Comparison of ENCODE assay signal across 1 cellular context in the genomic region with DNA sequence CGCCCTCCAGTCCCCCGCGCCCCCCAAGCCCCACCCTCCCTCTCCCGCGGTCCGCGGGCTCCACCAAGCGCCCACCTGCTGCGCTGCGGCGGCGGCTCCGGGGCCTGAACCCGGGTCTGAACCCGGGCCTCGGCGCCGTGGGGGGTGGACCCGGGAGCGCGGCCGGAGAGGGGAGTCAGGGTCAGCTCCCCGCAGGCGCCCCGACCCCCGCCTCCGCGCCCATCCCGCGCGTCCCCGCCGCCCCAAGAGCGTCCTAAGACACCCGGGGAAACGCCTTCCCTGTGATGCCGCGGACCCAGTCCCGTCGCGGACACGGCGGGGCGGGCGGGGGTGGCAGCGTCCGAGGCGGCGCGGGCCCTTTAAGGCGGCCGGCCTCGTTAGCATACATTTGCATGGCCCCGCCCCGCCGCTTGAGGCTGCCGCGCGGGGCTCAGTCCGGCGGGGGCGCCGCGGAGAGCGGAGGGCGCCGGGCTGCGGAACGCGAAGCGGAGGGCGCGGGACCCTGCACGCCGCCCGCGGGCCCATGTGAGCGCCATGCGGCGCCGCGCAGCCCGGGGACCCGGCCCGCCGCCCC.
TF ChIP-seq lines count a peak whose summit lies in the region.

A gene (plus strand): TSS at position 433 of the 574 bp plus-strand sequence. CDS start 102 bp downstream, at position 535.

TF ChIP-seq in K562, 482 proteins besides CTCF, POLR2A, EP300 and RAD21 (continued from another document and continues in another):
- TF ChIP-seq, protein P1, sequence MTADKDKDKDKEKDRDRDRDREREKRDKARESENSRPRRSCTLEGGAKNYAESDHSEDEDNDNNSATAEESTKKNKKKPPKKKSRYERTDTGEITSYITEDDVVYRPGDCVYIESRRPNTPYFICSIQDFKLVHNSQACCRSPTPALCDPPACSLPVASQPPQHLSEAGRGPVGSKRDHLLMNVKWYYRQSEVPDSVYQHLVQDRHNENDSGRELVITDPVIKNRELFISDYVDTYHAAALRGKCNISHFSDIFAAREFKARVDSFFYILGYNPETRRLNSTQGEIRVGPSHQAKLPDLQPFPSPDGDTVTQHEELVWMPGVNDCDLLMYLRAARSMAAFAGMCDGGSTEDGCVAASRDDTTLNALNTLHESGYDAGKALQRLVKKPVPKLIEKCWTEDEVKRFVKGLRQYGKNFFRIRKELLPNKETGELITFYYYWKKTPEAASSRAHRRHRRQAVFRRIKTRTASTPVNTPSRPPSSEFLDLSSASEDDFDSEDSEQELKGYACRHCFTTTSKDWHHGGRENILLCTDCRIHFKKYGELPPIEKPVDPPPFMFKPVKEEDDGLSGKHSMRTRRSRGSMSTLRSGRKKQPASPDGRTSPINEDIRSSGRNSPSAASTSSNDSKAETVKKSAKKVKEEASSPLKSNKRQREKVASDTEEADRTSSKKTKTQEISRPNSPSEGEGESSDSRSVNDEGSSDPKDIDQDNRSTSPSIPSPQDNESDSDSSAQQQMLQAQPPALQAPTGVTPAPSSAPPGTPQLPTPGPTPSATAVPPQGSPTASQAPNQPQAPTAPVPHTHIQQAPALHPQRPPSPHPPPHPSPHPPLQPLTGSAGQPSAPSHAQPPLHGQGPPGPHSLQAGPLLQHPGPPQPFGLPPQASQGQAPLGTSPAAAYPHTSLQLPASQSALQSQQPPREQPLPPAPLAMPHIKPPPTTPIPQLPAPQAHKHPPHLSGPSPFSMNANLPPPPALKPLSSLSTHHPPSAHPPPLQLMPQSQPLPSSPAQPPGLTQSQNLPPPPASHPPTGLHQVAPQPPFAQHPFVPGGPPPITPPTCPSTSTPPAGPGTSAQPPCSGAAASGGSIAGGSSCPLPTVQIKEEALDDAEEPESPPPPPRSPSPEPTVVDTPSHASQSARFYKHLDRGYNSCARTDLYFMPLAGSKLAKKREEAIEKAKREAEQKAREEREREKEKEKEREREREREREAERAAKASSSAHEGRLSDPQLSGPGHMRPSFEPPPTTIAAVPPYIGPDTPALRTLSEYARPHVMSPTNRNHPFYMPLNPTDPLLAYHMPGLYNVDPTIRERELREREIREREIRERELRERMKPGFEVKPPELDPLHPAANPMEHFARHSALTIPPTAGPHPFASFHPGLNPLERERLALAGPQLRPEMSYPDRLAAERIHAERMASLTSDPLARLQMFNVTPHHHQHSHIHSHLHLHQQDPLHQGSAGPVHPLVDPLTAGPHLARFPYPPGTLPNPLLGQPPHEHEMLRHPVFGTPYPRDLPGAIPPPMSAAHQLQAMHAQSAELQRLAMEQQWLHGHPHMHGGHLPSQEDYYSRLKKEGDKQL (CRISPR knock-in tag; IDR thresholded peaks at IDR 0.05; ENCODE audit: borderline replicate concordance): no peak
- TF ChIP-seq ELF2 (CRISPR knock-in tag; IDR thresholded peaks at IDR 0.05): no peak
- TF ChIP-seq, protein P2, sequence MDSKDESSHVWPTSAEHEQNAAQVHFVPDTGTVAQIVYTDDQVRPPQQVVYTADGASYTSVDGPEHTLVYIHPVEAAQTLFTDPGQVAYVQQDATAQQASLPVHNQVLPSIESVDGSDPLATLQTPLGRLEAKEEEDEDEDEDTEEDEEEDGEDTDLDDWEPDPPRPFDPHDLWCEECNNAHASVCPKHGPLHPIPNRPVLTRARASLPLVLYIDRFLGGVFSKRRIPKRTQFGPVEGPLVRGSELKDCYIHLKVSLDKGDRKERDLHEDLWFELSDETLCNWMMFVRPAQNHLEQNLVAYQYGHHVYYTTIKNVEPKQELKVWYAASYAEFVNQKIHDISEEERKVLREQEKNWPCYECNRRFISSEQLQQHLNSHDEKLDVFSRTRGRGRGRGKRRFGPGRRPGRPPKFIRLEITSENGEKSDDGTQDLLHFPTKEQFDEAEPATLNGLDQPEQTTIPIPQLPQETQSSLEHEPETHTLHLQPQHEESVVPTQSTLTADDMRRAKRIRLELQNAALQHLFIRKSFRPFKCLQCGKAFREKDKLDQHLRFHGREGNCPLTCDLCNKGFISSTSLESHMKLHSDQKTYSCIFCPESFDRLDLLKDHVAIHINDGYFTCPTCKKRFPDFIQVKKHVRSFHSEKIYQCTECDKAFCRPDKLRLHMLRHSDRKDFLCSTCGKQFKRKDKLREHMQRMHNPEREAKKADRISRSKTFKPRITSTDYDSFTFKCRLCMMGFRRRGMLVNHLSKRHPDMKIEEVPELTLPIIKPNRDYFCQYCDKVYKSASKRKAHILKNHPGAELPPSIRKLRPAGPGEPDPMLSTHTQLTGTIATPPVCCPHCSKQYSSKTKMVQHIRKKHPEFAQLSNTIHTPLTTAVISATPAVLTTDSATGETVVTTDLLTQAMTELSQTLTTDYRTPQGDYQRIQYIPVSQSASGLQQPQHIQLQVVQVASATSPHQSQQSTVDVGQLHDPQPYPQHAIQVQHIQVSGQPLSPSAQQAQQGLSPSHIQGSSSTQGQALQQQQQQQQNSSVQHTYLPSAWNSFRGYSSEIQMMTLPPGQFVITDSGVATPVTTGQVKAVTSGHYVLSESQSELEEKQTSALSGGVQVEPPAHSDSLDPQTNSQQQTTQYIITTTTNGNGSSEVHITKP (IDR thresholded peaks at IDR 0.05; ENCODE audit: partially characterized antibody): no peak
- no peak for TF ChIP-seq KAT8 (IDR thresholded peaks at IDR 0.05; ENCODE audit: low read depth)
- TF ChIP-seq HMGN3 (IDR thresholded peaks at IDR 0.05; ENCODE audit: borderline replicate concordance, extremely low read depth, insufficient read length, low read depth, low read length): peak; percentile 46
- no peak for TF ChIP-seq ZNF239 (CRISPR knock-in tag; IDR thresholded peaks at IDR 0.05)
- no peak for TF ChIP-seq TBL1XR1 (IDR thresholded peaks at IDR 0.05; ENCODE audit: low read length in 2 of 2)
- TF ChIP-seq RBFOX2 (IDR thresholded peaks at IDR 0.05; ENCODE audit: low read depth, low read length): 0 out of 2 replicates have a peak, but pooled peaks have one; percentile 4
- TF ChIP-seq, protein P3, sequence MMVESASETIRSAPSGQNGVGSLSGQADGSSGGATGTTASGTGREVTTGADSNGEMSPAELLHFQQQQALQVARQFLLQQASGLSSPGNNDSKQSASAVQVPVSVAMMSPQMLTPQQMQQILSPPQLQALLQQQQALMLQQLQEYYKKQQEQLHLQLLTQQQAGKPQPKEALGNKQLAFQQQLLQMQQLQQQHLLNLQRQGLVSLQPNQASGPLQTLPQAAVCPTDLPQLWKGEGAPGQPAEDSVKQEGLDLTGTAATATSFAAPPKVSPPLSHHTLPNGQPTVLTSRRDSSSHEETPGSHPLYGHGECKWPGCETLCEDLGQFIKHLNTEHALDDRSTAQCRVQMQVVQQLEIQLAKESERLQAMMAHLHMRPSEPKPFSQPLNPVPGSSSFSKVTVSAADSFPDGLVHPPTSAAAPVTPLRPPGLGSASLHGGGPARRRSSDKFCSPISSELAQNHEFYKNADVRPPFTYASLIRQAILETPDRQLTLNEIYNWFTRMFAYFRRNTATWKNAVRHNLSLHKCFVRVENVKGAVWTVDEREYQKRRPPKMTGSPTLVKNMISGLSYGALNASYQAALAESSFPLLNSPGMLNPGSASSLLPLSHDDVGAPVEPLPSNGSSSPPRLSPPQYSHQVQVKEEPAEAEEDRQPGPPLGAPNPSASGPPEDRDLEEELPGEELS (CRISPR knock-in tag; IDR thresholded peaks at IDR 0.05; ENCODE audit: borderline replicate concordance): no peak
- TF ChIP-seq, protein P4, sequence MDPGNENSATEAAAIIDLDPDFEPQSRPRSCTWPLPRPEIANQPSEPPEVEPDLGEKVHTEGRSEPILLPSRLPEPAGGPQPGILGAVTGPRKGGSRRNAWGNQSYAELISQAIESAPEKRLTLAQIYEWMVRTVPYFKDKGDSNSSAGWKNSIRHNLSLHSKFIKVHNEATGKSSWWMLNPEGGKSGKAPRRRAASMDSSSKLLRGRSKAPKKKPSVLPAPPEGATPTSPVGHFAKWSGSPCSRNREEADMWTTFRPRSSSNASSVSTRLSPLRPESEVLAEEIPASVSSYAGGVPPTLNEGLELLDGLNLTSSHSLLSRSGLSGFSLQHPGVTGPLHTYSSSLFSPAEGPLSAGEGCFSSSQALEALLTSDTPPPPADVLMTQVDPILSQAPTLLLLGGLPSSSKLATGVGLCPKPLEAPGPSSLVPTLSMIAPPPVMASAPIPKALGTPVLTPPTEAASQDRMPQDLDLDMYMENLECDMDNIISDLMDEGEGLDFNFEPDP (CRISPR knock-in tag; IDR thresholded peaks at IDR 0.05): no peak
- TF ChIP-seq THRAP3 (IDR thresholded peaks at IDR 0.05; ENCODE audit: borderline replicate concordance): no peak
- no peak for TF ChIP-seq NFIX (CRISPR knock-in tag; IDR thresholded peaks at IDR 0.05; ENCODE audit: low read depth)
- TF ChIP-seq, protein P5, sequence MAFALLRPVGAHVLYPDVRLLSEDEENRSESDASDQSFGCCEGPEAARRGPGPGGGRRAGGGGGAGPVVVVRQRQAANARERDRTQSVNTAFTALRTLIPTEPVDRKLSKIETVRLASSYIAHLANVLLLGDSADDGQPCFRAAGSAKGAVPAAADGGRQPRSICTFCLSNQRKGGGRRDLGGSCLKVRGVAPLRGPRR (CRISPR knock-in tag; IDR thresholded peaks at IDR 0.05): no peak
- no peak for TF ChIP-seq TCF3 (CRISPR knock-in tag; IDR thresholded peaks at IDR 0.05)
- TF ChIP-seq ZNF121 (CRISPR knock-in tag; conservative IDR thresholded peaks at IDR 0.05): no peak
- TF ChIP-seq, protein P6, sequence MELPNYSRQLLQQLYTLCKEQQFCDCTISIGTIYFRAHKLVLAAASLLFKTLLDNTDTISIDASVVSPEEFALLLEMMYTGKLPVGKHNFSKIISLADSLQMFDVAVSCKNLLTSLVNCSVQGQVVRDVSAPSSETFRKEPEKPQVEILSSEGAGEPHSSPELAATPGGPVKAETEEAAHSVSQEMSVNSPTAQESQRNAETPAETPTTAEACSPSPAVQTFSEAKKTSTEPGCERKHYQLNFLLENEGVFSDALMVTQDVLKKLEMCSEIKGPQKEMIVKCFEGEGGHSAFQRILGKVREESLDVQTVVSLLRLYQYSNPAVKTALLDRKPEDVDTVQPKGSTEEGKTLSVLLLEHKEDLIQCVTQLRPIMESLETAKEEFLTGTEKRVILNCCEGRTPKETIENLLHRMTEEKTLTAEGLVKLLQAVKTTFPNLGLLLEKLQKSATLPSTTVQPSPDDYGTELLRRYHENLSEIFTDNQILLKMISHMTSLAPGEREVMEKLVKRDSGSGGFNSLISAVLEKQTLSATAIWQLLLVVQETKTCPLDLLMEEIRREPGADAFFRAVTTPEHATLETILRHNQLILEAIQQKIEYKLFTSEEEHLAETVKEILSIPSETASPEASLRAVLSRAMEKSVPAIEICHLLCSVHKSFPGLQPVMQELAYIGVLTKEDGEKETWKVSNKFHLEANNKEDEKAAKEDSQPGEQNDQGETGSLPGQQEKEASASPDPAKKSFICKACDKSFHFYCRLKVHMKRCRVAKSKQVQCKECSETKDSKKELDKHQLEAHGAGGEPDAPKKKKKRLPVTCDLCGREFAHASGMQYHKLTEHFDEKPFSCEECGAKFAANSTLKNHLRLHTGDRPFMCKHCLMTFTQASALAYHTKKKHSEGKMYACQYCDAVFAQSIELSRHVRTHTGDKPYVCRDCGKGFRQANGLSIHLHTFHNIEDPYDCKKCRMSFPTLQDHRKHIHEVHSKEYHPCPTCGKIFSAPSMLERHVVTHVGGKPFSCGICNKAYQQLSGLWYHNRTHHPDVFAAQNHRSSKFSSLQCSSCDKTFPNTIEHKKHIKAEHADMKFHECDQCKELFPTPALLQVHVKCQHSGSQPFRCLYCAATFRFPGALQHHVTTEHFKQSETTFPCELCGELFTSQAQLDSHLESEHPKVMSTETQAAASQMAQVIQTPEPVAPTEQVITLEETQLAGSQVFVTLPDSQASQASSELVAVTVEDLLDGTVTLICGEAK (IDR thresholded peaks at IDR 0.05): no peak
- TF ChIP-seq, protein P6 (CRISPR knock-in tag; IDR thresholded peaks at IDR 0.05): no peak
- peak; percentile 49; the same call in 1 of the 2 replicates for TF ChIP-seq POLR2AphosphoS5 (IDR thresholded peaks at IDR 0.05; ENCODE audit: control insufficient read depth, insufficient read depth, low read depth, low read length)
- TF ChIP-seq ETV5 (CRISPR knock-in tag; IDR thresholded peaks at IDR 0.05; ENCODE audit: low read depth): no peak
- no peak for TF ChIP-seq RBBP5 (IDR thresholded peaks at IDR 0.05; ENCODE audit: borderline replicate concordance, insufficient read depth, low read length, poor library complexity, severe bottlenecking)
- TF ChIP-seq MBD2 (IDR thresholded peaks at IDR 0.05; ENCODE audit: borderline replicate concordance, low read depth): no peak
- TF ChIP-seq ZNF766 (CRISPR knock-in tag; conservative IDR thresholded peaks at IDR 0.05): no peak
